ENCODE assay signal across 14 cellular contexts in the genomic region with DNA sequence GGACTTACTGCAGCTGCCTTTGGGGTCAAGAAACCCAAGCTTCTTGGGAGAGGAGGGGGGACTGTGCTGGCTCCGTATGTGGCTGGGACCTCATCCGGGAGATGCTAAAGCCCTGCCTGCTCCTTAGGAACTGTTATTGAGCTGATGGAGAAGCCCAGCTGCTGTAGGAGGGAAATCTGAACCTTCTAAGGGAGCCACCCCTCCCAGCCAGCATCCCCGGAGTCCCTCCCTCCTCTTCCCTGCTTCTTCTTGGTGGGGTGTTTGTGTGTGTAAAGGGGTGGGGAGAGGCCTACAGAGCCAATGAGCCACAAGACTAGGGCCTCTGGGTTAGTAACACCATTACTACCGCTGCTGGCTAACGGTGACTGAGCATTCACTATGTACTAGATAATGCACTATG. TPM values are rescaled to one million over a fixed set of nuclear protein-coding genes. Genes with fewer than 3 reads are reported as not detected.
"Had no signal": no experiment of that assay in that cellular context is flagged by ENCODE, and none has a peak within 500 bp of the region (broad histone marks: within the 10 kb centered on the region; RNA-seq: fewer than 3 reads in every experiment).

No MANE protein-coding gene starts in this region.

- H3K4me3 ChIP-seq: dorsolateral prefrontal cortex, mucosa of descending colon, sigmoid colon, SK-N-MC, upper lobe of left lung had no signal

- H3K27ac ChIP-seq: sigmoid colon, SK-N-MC, upper lobe of left lung had no signal

- H3K36me3 ChIP-seq: sigmoid colon, upper lobe of left lung had no signal

- H3K36me3 Mint-ChIP-seq: activated naive CD4-positive, alpha-beta T cell treated with anti-CD3 and anti-CD28 coated beads, Interleukin-2, amount 50 U/mL, for 24 hours had no signal

- H3K27ac Mint-ChIP-seq: activated naive CD4-positive, alpha-beta T cell treated with anti-CD3 and anti-CD28 coated beads, Interleukin-2, amount 50 U/mL, for 24 hours had no signal

- H3K9me3 Mint-ChIP-seq: activated naive CD4-positive, alpha-beta T cell treated with anti-CD3 and anti-CD28 coated beads, Interleukin-2, amount 50 U/mL, for 24 hours; activated T-helper 2 cell treated with anti-CD3 and anti-CD28 coated beads, Interferon-gamma antibody, Interleukin-2, Interleukin-4, amounts not matched to agents 10 μg/mL and 5 μg/mL and 100 μg/mL, durations not matched to agents 14 hours and 24 hours and 36 hours had no signal

- H3K9me3 ChIP-seq: mucosa of descending colon, sigmoid colon, upper lobe of left lung had no signal

- H3K27me3 Mint-ChIP-seq: activated naive CD4-positive, alpha-beta T cell treated with anti-CD3 and anti-CD28 coated beads, Interleukin-2, amount 50 U/mL, for 24 hours had no signal

- DNase-seq: sigmoid colon had no signal

- H3K27me3 ChIP-seq: dorsolateral prefrontal cortex, sigmoid colon, upper lobe of left lung had no signal

RNA-seq across cellular contexts. Expression of a gene that starts 8.2 kb away (rescaled TPM):
- polyA plus RNA-seq: naive thymus-derived CD8-positive, alpha-beta T cell had no signal

RNA-seq across cellular contexts. Expression of a gene that starts 59.5 kb away (rescaled TPM):
- total RNA-seq: activated T-helper 2 cell treated with anti-CD3 and anti-CD28 coated beads, Interferon-gamma antibody, Interleukin-2, Interleukin-4, amounts not matched to agents 10 μg/mL and 5 μg/mL and 100 μg/mL, durations not matched to agents 14 hours and 24 hours and 36 hours; esophagus mucosa; left cardiac atrium; lung microvascular endothelial cell; mucosa of descending colon; naive thymus-derived CD8-positive, alpha-beta T cell; pulmonary artery endothelial cell; sigmoid colon; T-helper 1 cell treated with Interleukin-12 subunit alpha and Interleukin-12 subunit beta and Interleukin-4 antibody, amounts not matched to agents 30 ng/mL and 1 ng/mL, for 36 hours; temporal lobe had no signal
- polyA plus RNA-seq: naive thymus-derived CD8-positive, alpha-beta T cell had no signal
